Comparison of ENCODE assay signal across 9 cellular contexts in the genomic region with DNA sequence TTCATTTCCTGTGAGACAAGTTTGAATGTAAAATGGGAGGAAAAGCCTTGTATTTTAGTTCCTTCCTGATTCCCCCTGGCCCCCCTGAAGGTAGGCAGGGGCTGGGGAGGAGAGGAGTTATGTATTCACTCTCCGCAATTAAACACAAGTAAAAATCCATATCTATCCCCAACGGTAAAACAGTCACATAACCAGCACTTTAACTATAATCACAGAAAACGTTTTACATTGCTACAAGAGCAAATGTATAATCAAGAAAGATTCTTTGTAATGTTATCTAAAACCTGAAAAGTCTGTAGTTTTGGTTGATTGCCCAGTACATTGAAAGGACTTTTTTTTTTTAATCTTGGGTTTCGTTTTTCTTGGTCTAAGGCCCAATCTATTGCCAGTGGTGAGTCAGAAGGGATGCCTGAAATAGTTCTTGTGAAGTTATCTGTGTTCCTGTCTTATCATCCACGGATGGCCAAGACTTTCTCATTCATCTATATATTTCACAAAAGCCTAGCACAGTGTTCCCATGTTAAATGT. TPM values are rescaled to one million over a fixed set of nuclear protein-coding genes. Genes with fewer than 3 reads are reported as not detected.
A peak's percentile ranks its signal among the peaks of the same experiment; 100 is the strongest.
DNase-seq lines count a peak whose midpoint lies in the region; FAIRE-seq and TF ChIP-seq lines count a peak whose summit lies in the region.
"Had no signal": no experiment of that assay in that cellular context is flagged by ENCODE, and none has a peak within 500 bp of the region (broad histone marks: within the 10 kb centered on the region; RNA-seq: fewer than 3 reads in every experiment).

No MANE protein-coding gene starts in this region.

- peak overlapping the region; percentile 84 for H2AFZ ChIP-seq in smooth muscle cell (ENCODE audit: low read depth)

- H3K36me3 ChIP-seq in smooth muscle cell (ENCODE audit: low read depth), result no peaks in the 10 kb centered on the region
- no peaks in the 10 kb centered on the region for H3K36me3 ChIP-seq in colonic mucosa

- intact Hi-C loops in colonic mucosa (cut with DNase I), result no loop called here

- H3K79me2 ChIP-seq in smooth muscle cell (ENCODE audit: low read depth), result no peaks in the 10 kb centered on the region

- H3K9ac ChIP-seq in smooth muscle cell (ENCODE audit: low read depth) (no peak overlapping the region), colonic mucosa (ENCODE audit: low read depth in 2 of 2, low read length in 2 of 2) (no peak overlapping the region)

- FAIRE-seq in GM19239 (lab: Jason Lieb, UNC), result no peak

- 30% methylated on average over 5 of the region's 5 CpGs for WGBS in smooth muscle cell (ENCODE audit: low lambda C conversion rate)

- peaks cover 3% of the 10 kb centered on the region for H3F3A ChIP-seq in smooth muscle cell (ENCODE audit: low read depth)

- TF ChIP-seq CTCF in fibroblast of mammary gland (conservative IDR thresholded peaks at IDR 0.05; ENCODE audit: control insufficient read depth, insufficient read depth, low read depth, low read length), result no peak
- no peak for TF ChIP-seq CTCF in smooth muscle cell (IDR thresholded peaks at IDR 0.05; ENCODE audit: borderline replicate concordance, insufficient read depth, poor library complexity, severe bottlenecking)
- no peak for TF ChIP-seq CTCF in colonic mucosa (IDR thresholded peaks at IDR 0.05)

- no peak overlapping the region for H3K4me3 ChIP-seq in fibroblast of mammary gland (ENCODE audit: control insufficient read depth, low read depth, low read length)
- peak overlapping the region; percentile 25 for H3K4me3 ChIP-seq in smooth muscle cell
- H3K4me3 ChIP-seq in colonic mucosa, result no peak overlapping the region

- peak overlapping the region; percentile 63 for H3K4me2 ChIP-seq in smooth muscle cell

- peak; percentile 33 for DNase-seq in GM19239 (ENCODE audit: insufficient read length, low spot score)
- DNase-seq in OCI-M1 (lab: John Stamatoyannopoulos, UW), result peak; percentile 64
- DNase-seq in fibroblast of mammary gland (ENCODE audit: low read depth), result peak; percentile 73
- DNase-seq in smooth muscle cell (lab: John Stamatoyannopoulos, UW; ENCODE audit: unreplicated experiment), result no peak
- no peak for DNase-seq in stimulated activated CD4-positive, alpha-beta T cell treated with anti-CD3 and anti-CD28 coated beads, Interleukin-15, amount 100 ng/mL, for 24 hours
- DNase-seq in NCI-H2081 (lab: John Stamatoyannopoulos, UW), result no peak
- no peak for DNase-seq in NAMALWA (ENCODE audit: low spot score)
- no peak for DNase-seq in colonic mucosa
- DNase-seq: NCI-H69 had no signal

- H3K27me3 ChIP-seq in smooth muscle cell (ENCODE audit: low read depth), result no peaks in the 10 kb centered on the region
- no peaks in the 10 kb centered on the region for H3K27me3 ChIP-seq in colonic mucosa

- no peaks in the 10 kb centered on the region for H3K9me3 ChIP-seq in smooth muscle cell (replicated peaks; ENCODE audit: low read depth)
- no peaks in the 10 kb centered on the region for H3K9me3 ChIP-seq in colonic mucosa

- peaks cover 10% of the 10 kb centered on the region for H3K4me1 ChIP-seq in smooth muscle cell (ENCODE audit: low read depth)
- H3K4me1 ChIP-seq in colonic mucosa, result no peaks in the 10 kb centered on the region

- no peaks in the 10 kb centered on the region for H4K20me1 ChIP-seq in smooth muscle cell (ENCODE audit: low read depth)

- H3K27ac ChIP-seq in smooth muscle cell (ENCODE audit: low read depth) (peak overlapping the region; percentile 29), colonic mucosa (no peak overlapping the region)

RNA-seq across cellular contexts. Expression of gene CCNYL1, which starts 34.5 kb away (rescaled TPM):
- total RNA-seq in smooth muscle cell (8.8 and 15.1 TPM in 2 replicates), colonic mucosa (10 to 100 TPM; 19.9 to 33.1 TPM)
- 7.2 and 9.6 TPM in 2 replicates for polyA plus RNA-seq in smooth muscle cell

RNA-seq across cellular contexts. Expression of gene METTL21A, which starts 51.7 kb away (rescaled TPM):
- 19.6 and 19.7 TPM in 2 replicates for total RNA-seq in smooth muscle cell
- polyA plus RNA-seq in smooth muscle cell, result 13.0 and 21.0 TPM in 2 replicates
- 10 to 100 TPM; 14.2 to 20.3 TPM for total RNA-seq in colonic mucosa

Comparison
In these comparisons a context has a peak if more than half of its experiments do, and no peak if none do; other contexts are left out.
1. DNase-seq: peak in GM19239 (single experiment), OCI-M1 (single experiment) and fibroblast of mammary gland (single experiment); none in smooth muscle cell (single experiment), stimulated activated CD4-positive, alpha-beta T cell treated with anti-CD3 and anti-CD28 coated beads, Interleukin-15, amount 100 ng/mL, for 24 hours (single experiment), NCI-H2081 (0 of 2), NAMALWA (single experiment) and colonic mucosa (single experiment).